Comparison of ENCODE assay signal across 7 cellular contexts in the genomic region with DNA sequence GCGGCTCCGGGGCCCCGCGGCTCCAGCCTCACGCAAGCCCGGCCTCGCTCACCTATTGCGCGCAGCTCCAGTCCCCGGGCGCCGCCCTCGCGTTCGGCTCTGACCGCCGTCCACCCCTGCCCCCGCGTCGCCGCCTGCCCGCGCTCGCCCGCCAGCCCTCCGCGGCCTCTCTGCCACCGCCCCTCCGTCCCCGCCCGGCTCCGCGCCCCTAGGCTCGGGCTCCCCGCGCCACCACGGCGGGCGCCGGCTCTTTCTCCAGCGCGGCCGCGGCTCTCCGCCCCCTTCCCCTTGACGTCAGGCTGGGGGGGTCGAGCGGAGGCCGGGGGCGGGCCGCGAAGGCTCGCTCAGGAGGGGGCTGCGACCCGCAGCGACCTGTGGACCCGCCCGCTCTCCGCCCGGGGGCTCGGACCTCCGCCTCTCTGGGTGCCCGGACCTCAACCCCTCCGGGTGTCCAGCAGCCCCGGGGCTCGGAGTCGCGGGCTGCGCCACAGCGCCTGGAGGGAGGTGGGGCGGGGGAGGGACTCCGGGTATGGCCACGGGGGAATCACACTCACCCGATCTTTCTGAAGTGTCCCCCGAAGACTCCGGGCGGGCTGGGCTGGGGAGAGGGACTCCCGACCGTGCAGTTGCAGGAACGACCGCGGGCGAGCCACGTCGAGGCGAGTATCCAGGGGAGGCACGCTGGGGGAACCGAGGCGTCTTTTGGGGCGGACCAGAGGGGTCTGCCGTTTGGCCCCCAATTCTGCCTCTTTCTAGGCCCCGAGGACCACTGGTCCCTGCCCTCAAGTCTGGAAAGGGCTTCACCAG. TPM values are rescaled to one million over a fixed set of nuclear protein-coding genes. Genes with fewer than 3 reads are reported as not detected.
DNase-seq lines count a peak whose midpoint lies in the region; ATAC-seq and TF ChIP-seq lines count a peak whose summit lies in the region.

A gene with protein sequence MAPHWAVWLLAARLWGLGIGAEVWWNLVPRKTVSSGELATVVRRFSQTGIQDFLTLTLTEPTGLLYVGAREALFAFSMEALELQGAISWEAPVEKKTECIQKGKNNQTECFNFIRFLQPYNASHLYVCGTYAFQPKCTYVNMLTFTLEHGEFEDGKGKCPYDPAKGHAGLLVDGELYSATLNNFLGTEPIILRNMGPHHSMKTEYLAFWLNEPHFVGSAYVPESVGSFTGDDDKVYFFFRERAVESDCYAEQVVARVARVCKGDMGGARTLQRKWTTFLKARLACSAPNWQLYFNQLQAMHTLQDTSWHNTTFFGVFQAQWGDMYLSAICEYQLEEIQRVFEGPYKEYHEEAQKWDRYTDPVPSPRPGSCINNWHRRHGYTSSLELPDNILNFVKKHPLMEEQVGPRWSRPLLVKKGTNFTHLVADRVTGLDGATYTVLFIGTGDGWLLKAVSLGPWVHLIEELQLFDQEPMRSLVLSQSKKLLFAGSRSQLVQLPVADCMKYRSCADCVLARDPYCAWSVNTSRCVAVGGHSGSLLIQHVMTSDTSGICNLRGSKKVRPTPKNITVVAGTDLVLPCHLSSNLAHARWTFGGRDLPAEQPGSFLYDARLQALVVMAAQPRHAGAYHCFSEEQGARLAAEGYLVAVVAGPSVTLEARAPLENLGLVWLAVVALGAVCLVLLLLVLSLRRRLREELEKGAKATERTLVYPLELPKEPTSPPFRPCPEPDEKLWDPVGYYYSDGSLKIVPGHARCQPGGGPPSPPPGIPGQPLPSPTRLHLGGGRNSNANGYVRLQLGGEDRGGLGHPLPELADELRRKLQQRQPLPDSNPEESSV (minus strand): TSS at position 257 of the 807 bp plus-strand sequence. CDS start 2,194 bp downstream, outside the sequence.

- ATAC-seq in GM18502 (IDR thresholded peaks at IDR 0.05; ENCODE audit: poor library complexity, unreplicated experiment), result peak; percentile 19
- ATAC-seq in naive thymus-derived CD4-positive, alpha-beta T cell, result peak; percentile 67
- ATAC-seq in HG02763 (IDR thresholded peaks at IDR 0.05; ENCODE audit: unreplicated experiment), result no peak

- H3K4me1 ChIP-seq in fibroblast of lung (ENCODE audit: control insufficient read depth, extremely low read depth, insufficient read depth, low read length) (peaks cover 13% of the 10 kb centered on the region), transverse colon (peaks cover 24 to 47% (median 38%) of the 10 kb centered on the region in 4 donors)
- H3K4me1 ChIP-seq in naive thymus-derived CD4-positive, alpha-beta T cell (ENCODE audit: control insufficient read depth in 2 of 2, insufficient read depth in 2 of 2, low read length in 2 of 2), result peaks cover 24 to 38% of the 10 kb centered on the region in 2 donors

- H3K27me3 ChIP-seq in fibroblast of lung (ENCODE audit: control insufficient read depth, insufficient read depth, low read length) (peaks cover 4% of the 10 kb centered on the region), transverse colon (no peaks in the 10 kb centered on the region)
- H3K27me3 ChIP-seq in naive thymus-derived CD4-positive, alpha-beta T cell (ENCODE audit: control insufficient read depth in 2 of 2, insufficient read depth in 2 of 2, low read length in 2 of 2), result no peaks in the 10 kb centered on the region

- POLR2A ChIA-PET in naive thymus-derived CD4-positive, alpha-beta T cell (lab: Charles Lee), result interaction anchor here (0.7 to 15.0 kb wide), 19 partner anchors 11 to 93 kb away, joined by 3 to 288 read pairs (median 4); a partner anchor contains a TSS

- no peak for TF ChIP-seq EP300 in transverse colon (IDR thresholded peaks at IDR 0.05; ENCODE audit: low read depth)

- peak within 1 kb of the TSS; percentile 90 for H3K4me3 Mint-ChIP-seq in activated T-helper 1 cell treated with anti-CD3 and anti-CD28 coated beads, Interleukin-12 subunit alpha, Interleukin-12 subunit beta, Interleukin-2, Interleukin-4 antibody, amounts not matched to agents 30 ng/mL and 10 ng/mL and 1 ng/mL, durations not matched to agents 14 hours and 24 hours and 36 hours
- peak within 1 kb of the TSS; percentile 83 to 96 (median 90) for H3K4me3 Mint-ChIP-seq in naive thymus-derived CD4-positive, alpha-beta T cell

- intact Hi-C loops in activated T-helper 1 cell treated with anti-CD3 and anti-CD28 coated beads, Interleukin-12 subunit alpha, Interleukin-12 subunit beta, Interleukin-2, Interleukin-4 antibody, amounts not matched to agents 30 ng/mL and 10 ng/mL and 1 ng/mL, durations not matched to agents 14 hours and 24 hours and 36 hours (cut with micrococcal nuclease), result loop anchor here (1.0 to 5.0 kb wide), 2 partner anchors 42 to 92 kb away; no protein-coding TSS in a partner anchor
- intact Hi-C loops in naive thymus-derived CD4-positive, alpha-beta T cell (cut with micrococcal nuclease), result loop anchor here (1.0 to 2.0 kb wide), 7 partner anchors 12 to 92 kb away; a partner anchor contains a TSS
- intact Hi-C loops in transverse colon (cut with DNase I; ENCODE audit: low total_unique reads), result loop anchor here (1.0 kb wide), 1 partner anchor 37 kb away; no protein-coding TSS in a partner anchor

- H3K9me3 Mint-ChIP-seq in activated T-helper 1 cell treated with anti-CD3 and anti-CD28 coated beads, Interleukin-12 subunit alpha, Interleukin-12 subunit beta, Interleukin-2, Interleukin-4 antibody, amounts not matched to agents 30 ng/mL and 10 ng/mL and 1 ng/mL, durations not matched to agents 14 hours and 24 hours and 36 hours, result no peaks in the 10 kb centered on the region
- H3K9me3 Mint-ChIP-seq in naive thymus-derived CD4-positive, alpha-beta T cell, result no peaks in the 10 kb centered on the region

- H3K36me3 Mint-ChIP-seq in activated T-helper 1 cell treated with anti-CD3 and anti-CD28 coated beads, Interleukin-12 subunit alpha, Interleukin-12 subunit beta, Interleukin-2, Interleukin-4 antibody, amounts not matched to agents 30 ng/mL and 10 ng/mL and 1 ng/mL, durations not matched to agents 14 hours and 24 hours and 36 hours (ENCODE audit: low read depth), result peaks cover 12% of the 10 kb centered on the region
- H3K36me3 Mint-ChIP-seq in naive thymus-derived CD4-positive, alpha-beta T cell, result peaks cover 0 to 11% (median 0%) of the 10 kb centered on the region in 5 donors

- H3K27ac Mint-ChIP-seq in activated T-helper 1 cell treated with anti-CD3 and anti-CD28 coated beads, Interleukin-12 subunit alpha, Interleukin-12 subunit beta, Interleukin-2, Interleukin-4 antibody, amounts not matched to agents 30 ng/mL and 10 ng/mL and 1 ng/mL, durations not matched to agents 14 hours and 24 hours and 36 hours, result peak within 1 kb of the TSS; percentile 83
- H3K27ac Mint-ChIP-seq in naive thymus-derived CD4-positive, alpha-beta T cell, result peak within 1 kb of the TSS; percentile 81 to 98 (median 91)

- TF ChIP-seq POLR2A in transverse colon (IDR thresholded peaks at IDR 0.05), result no peak

- CTCF ChIA-PET in naive thymus-derived CD4-positive, alpha-beta T cell (lab: Charles Lee), result interaction anchor here (0.7 to 1.9 kb wide), 4 partner anchors 12 to 83 kb away, joined by 4 to 12 read pairs (median 8); a partner anchor contains a TSS

- H3K79me2 ChIP-seq in fibroblast of lung (ENCODE audit: control insufficient read depth, insufficient read depth, low read length), result peaks cover 31% of the 10 kb centered on the region

- H3K4me2 ChIP-seq in fibroblast of lung (ENCODE audit: extremely low read depth, insufficient read depth, low read length), result peak within 1 kb of the TSS; percentile 49

- peaks cover 43% of the 10 kb centered on the region for H3K4me1 Mint-ChIP-seq in activated T-helper 1 cell treated with anti-CD3 and anti-CD28 coated beads, Interleukin-12 subunit alpha, Interleukin-12 subunit beta, Interleukin-2, Interleukin-4 antibody, amounts not matched to agents 30 ng/mL and 10 ng/mL and 1 ng/mL, durations not matched to agents 14 hours and 24 hours and 36 hours (ENCODE audit: low read depth)
- H3K4me1 Mint-ChIP-seq in naive thymus-derived CD4-positive, alpha-beta T cell, result peaks cover 27 to 64% (median 54%) of the 10 kb centered on the region in 7 donors

- H4K20me1 ChIP-seq in fibroblast of lung (ENCODE audit: control insufficient read depth, extremely low read depth, insufficient read depth, low read length), result no peaks in the 10 kb centered on the region

- H3K27ac ChIP-seq in fibroblast of lung (ENCODE audit: insufficient read depth, low read length) (peak within 1 kb of the TSS; percentile 77), transverse colon (peak within 1 kb of the TSS; percentile 94 to 100 (median 96))
- H3K27ac ChIP-seq in naive thymus-derived CD4-positive, alpha-beta T cell (ENCODE audit: low read depth, low read length), result peak within 1 kb of the TSS; percentile 85

- peak within 1 kb of the TSS; percentile 71 for H3K9ac ChIP-seq in fibroblast of lung (ENCODE audit: insufficient read depth, low read length)

- no peak within 1 kb of the TSS for H2AFZ ChIP-seq in fibroblast of lung (ENCODE audit: low read length)

- TF ChIP-seq CTCF in fibroblast of lung (conservative IDR thresholded peaks at IDR 0.05 in 1 of 2, IDR thresholded peaks at IDR 0.05 in 1 of 2; ENCODE audit: low read depth in 1 of 2, low read length in 2 of 2) (no peak), transverse colon (IDR thresholded peaks at IDR 0.05) (no peak)

- peaks cover 24% of the 10 kb centered on the region for H3K27me3 Mint-ChIP-seq in activated T-helper 1 cell treated with anti-CD3 and anti-CD28 coated beads, Interleukin-12 subunit alpha, Interleukin-12 subunit beta, Interleukin-2, Interleukin-4 antibody, amounts not matched to agents 30 ng/mL and 10 ng/mL and 1 ng/mL, durations not matched to agents 14 hours and 24 hours and 36 hours (ENCODE audit: insufficient read depth)
- peaks cover 0 to 15% (median 0%) of the 10 kb centered on the region in 5 donors for H3K27me3 Mint-ChIP-seq in naive thymus-derived CD4-positive, alpha-beta T cell

- 0% methylated on average over 31 of the region's 92 CpGs; no CpG with 5 or more reads in 1 of the 2 donors for WGBS in transverse colon (ENCODE audit: low coverage in 1 of 2), 2 donors

- no peaks in the 10 kb centered on the region for H3K9me3 ChIP-seq in fibroblast of lung (ENCODE audit: control insufficient read depth, insufficient read depth, low read depth, low read length)
- H3K9me3 ChIP-seq in naive thymus-derived CD4-positive, alpha-beta T cell (ENCODE audit: control insufficient read depth in 2 of 3, low read length in 3 of 3), result no peaks in the 10 kb centered on the region
- H3K9me3 ChIP-seq in transverse colon, result no peaks in the 10 kb centered on the region

- in situ Hi-C loops in transverse colon (cut with MboI; ENCODE audit: low pct_ligation_motif_present in 1 of 4, low pct_unique_long_range_greater_than_20kb in 1 of 4, low sequenced_read_pairs in 3 of 4), result no loop called here

- H3K36me3 ChIP-seq in fibroblast of lung (ENCODE audit: control insufficient read depth, insufficient read depth, low read length) (peaks cover 15% of the 10 kb centered on the region), transverse colon (peaks cover 0 to 4% (median 1%) of the 10 kb centered on the region in 4 donors)
- peaks cover 0 to 23% (median 5%) of the 10 kb centered on the region in 3 experiments for H3K36me3 ChIP-seq in naive thymus-derived CD4-positive, alpha-beta T cell (ENCODE audit: control insufficient read depth in 2 of 3, insufficient read depth in 3 of 3, low read length in 3 of 3)

- DNase-seq in NCI-H345 (lab: John Stamatoyannopoulos, UW), result peak; percentile 50
- peak; percentile 48 for DNase-seq in activated T-helper 1 cell treated with anti-CD3 and anti-CD28 coated beads, Interleukin-12 subunit alpha, Interleukin-12 subunit beta, Interleukin-2, Interleukin-4 antibody, amounts not matched to agents 30 ng/mL and 10 ng/mL and 1 ng/mL, durations not matched to agents 14 hours and 24 hours and 36 hours (ENCODE audit: low spot score)
- DNase-seq in fibroblast of lung (ENCODE audit: low read depth in 2 of 2), result peak; percentile 41 to 44
- DNase-seq in naive thymus-derived CD4-positive, alpha-beta T cell, result peak; percentile 49 to 79 (median 68)
- peak; percentile 64 for DNase-seq in transverse colon

- H3K4me3 ChIP-seq in fibroblast of lung (replicated peaks in 1 of 4; ENCODE audit: control extremely low read depth in 1 of 4, insufficient read depth in 1 of 4, low read depth in 3 of 4, low read length in 4 of 4) (peak within 1 kb of the TSS; percentile 41 to 91 (median 55)), transverse colon (peak within 1 kb of the TSS; percentile 73 to 79 (median 77))
- peak within 1 kb of the TSS; percentile 81 for H3K4me3 ChIP-seq in naive thymus-derived CD4-positive, alpha-beta T cell (ENCODE audit: low read length)

RNA-seq across cellular contexts. Expression of the gene that starts here (rescaled TPM):
- 18.7 and 20.6 TPM in 2 replicates for total RNA-seq in activated T-helper 1 cell treated with anti-CD3 and anti-CD28 coated beads, Interleukin-12 subunit alpha, Interleukin-12 subunit beta, Interleukin-2, Interleukin-4 antibody, amounts not matched to agents 30 ng/mL and 10 ng/mL and 1 ng/mL, durations not matched to agents 14 hours and 24 hours and 36 hours
- 17.5 and 19.8 TPM in 2 replicates for total RNA-seq in fibroblast of lung
- polyA plus RNA-seq in fibroblast of lung, result 9.4 and 12.7 TPM in 2 replicates
- 12.4 and 14.3 TPM in 2 replicates for polyA plus RNA-seq in fibroblast of lung (2012)
- 31.1 and 61.9 TPM in 2 replicates for polyA minus RNA-seq in fibroblast of lung (ENCODE audit: low replicate concordance)
- 10 to 100 TPM; 33.5 to 74.7 (median 44.1) TPM for total RNA-seq in naive thymus-derived CD4-positive, alpha-beta T cell
- polyA plus RNA-seq in naive thymus-derived CD4-positive, alpha-beta T cell, result 1 to 10 TPM; 3.1 to 5.1 TPM
- total RNA-seq in transverse colon, result 10 to 100 TPM in 3 of 4 donors, 1 to 10 TPM in 1; 3.6 to 23.9 (median 17.4) TPM
